In genomic region chr3:40456940-40457823, GRCh38 we compare ENCODE assay signal across 8 cellular contexts. TPM values are rescaled to one million over a fixed set of nuclear protein-coding genes. Genes with fewer than 3 reads are reported as not detected.
A peak's percentile ranks its signal among the peaks of the same experiment; 100 is the strongest.
DNase-seq lines count a peak whose midpoint lies in the region; ATAC-seq and TF ChIP-seq lines count a peak whose summit lies in the region.

RPL14 (plus strand) TSS chr3:40457339; CDS start chr3:40457472, 133 bp downstream.

- H3K4me1 Mint-ChIP-seq in GM23338 (peaks cover 23% of the 10 kb centered on the region), natural killer cell (peaks cover 48 to 50% of the 10 kb centered on the region in 2 donors)

- H3K36me3 ChIP-seq in DOHH2 (ENCODE audit: control insufficient read depth, low read length) (peaks cover 50% of the 10 kb centered on the region), GM23338 (ENCODE audit: insufficient read depth) (peaks cover 43% of the 10 kb centered on the region), RWPE2 (ENCODE audit: low read depth) (peaks cover 44% of the 10 kb centered on the region)

- peak within 1 kb of the TSS; percentile 11; the same call in 1 of the 2 replicates for H2AFZ ChIP-seq in GM23338

- H3K27me3 ChIP-seq in DOHH2 (ENCODE audit: control insufficient read depth, low read length) (no peaks in the 10 kb centered on the region), GM23338 (ENCODE audit: insufficient read depth) (no peaks in the 10 kb centered on the region), RWPE2 (ENCODE audit: insufficient read depth, poor library complexity, severe bottlenecking) (no peaks in the 10 kb centered on the region)

- H3K4me2 ChIP-seq in DOHH2 (ENCODE audit: low read length) (peak within 1 kb of the TSS; percentile 89), GM23338 (peak within 1 kb of the TSS; percentile 97)

- intact Hi-C loops in natural killer cell (cut with micrococcal nuclease): loop anchor here (1.0 to 5.0 kb wide), 2 partner anchors 148 to 1555 kb away; partner anchors contain the start of gene EIF1B

- H3K36me3 Mint-ChIP-seq in GM23338 (ENCODE audit: low read depth) (peaks cover 54% of the 10 kb centered on the region), natural killer cell (peaks cover 11% of the 10 kb centered on the region)

- peaks cover 27% of the 10 kb centered on the region for H3F3A ChIP-seq in DOHH2 (ENCODE audit: control insufficient read depth, insufficient read depth)
- H3F3A ChIP-seq in GM23338 (replicated peaks; ENCODE audit: low read depth): peaks cover 31% of the 10 kb centered on the region

- H3K9me3 ChIP-seq in DOHH2 (ENCODE audit: control insufficient read depth, insufficient read depth, low read length) (no peaks in the 10 kb centered on the region), RWPE2 (ENCODE audit: severe bottlenecking) (no peaks in the 10 kb centered on the region)

- DNase-seq in GM23338 (ENCODE audit: low spot score) (peak; percentile 98), LHCN-M2 (ENCODE audit: low read depth) (peak; percentile 95), RWPE2 (ENCODE audit: low spot score) (peak; percentile 95), fibroblast of peridontal ligament (ENCODE audit: extremely low read depth) (peak; percentile 96), natural killer cell (peak; percentile 92)
- peak; percentile 91 for DNase-seq in activated T-helper 9 cell treated with anti-CD3 and anti-CD28 coated beads, Interleukin-2, amount 50 U/mL, for 16 hours (ENCODE audit: low read depth)
- peak; percentile 95 for DNase-seq in stimulated activated naive CD4-positive, alpha-beta T cell treated with Interleukin-2 at 50 U/mL for 16 hours (lab: John Stamatoyannopoulos, UW)

- H3K27ac ChIP-seq in DOHH2 (ENCODE audit: low read depth, low read length) (peak within 1 kb of the TSS; percentile 49), GM23338 (ENCODE audit: low read depth) (peak within 1 kb of the TSS; percentile 87), RWPE2 (ENCODE audit: poor library complexity, severe bottlenecking) (peak within 1 kb of the TSS; percentile 63)

- H3K9me2 ChIP-seq in DOHH2 (replicated peaks; ENCODE audit: control insufficient read depth, low read length) (no peaks in the 10 kb centered on the region), GM23338 (ENCODE audit: insufficient read depth) (no peaks in the 10 kb centered on the region)

- H3K4me3 ChIP-seq in DOHH2 (ENCODE audit: low read length) (peak within 1 kb of the TSS; percentile 93), GM23338 (peak within 1 kb of the TSS; percentile 53), RWPE2 (ENCODE audit: severe bottlenecking) (peak within 1 kb of the TSS; percentile 66)

- ATAC-seq in GM23338: peak; percentile 70
- ATAC-seq in RWPE2 (ENCODE audit: low read depth): peak; percentile 75
- peak; percentile 69 to 84 (median 75) for ATAC-seq in natural killer cell

- H3K9me3 Mint-ChIP-seq in GM23338: no peaks in the 10 kb centered on the region
- peaks cover 0 to 3% of the 10 kb centered on the region in 2 donors for H3K9me3 Mint-ChIP-seq in natural killer cell

- H3K27ac Mint-ChIP-seq in GM23338 (peak within 1 kb of the TSS; percentile 99), natural killer cell (peak within 1 kb of the TSS; percentile 95 to 97)

- H3K27me3 Mint-ChIP-seq in GM23338 (ENCODE audit: insufficient read depth, low read depth, poor library complexity) (peaks cover 6% of the 10 kb centered on the region), natural killer cell (ENCODE audit: low read depth in 2 of 2) (no peaks in the 10 kb centered on the region)

- H3K4me1 ChIP-seq in DOHH2 (ENCODE audit: control insufficient read depth, low read length) (peaks cover 36% of the 10 kb centered on the region), GM23338 (ENCODE audit: insufficient read depth) (peaks cover 15% of the 10 kb centered on the region), RWPE2 (ENCODE audit: insufficient read depth, poor library complexity, severe bottlenecking) (peaks cover 13% of the 10 kb centered on the region)

- H4K20me1 ChIP-seq in DOHH2 (ENCODE audit: control insufficient read depth, insufficient read depth, low read depth, low read length) (peaks cover 28% of the 10 kb centered on the region), GM23338 (replicated peaks; ENCODE audit: insufficient read depth) (peaks cover 35% of the 10 kb centered on the region)

- H3K79me2 ChIP-seq in DOHH2 (ENCODE audit: control insufficient read depth, low read length) (peaks cover 58% of the 10 kb centered on the region), GM23338 (replicated peaks; ENCODE audit: insufficient read depth) (peaks cover 34% of the 10 kb centered on the region)

- no peak for TF ChIP-seq CTCF in DOHH2 (IDR thresholded peaks at IDR 0.05; ENCODE audit: low read depth, low read length, poor library complexity, severe bottlenecking)
- no peak for TF ChIP-seq CTCF in GM23338 (conservative IDR thresholded peaks at IDR 0.05; ENCODE audit: low read depth in 2 of 2)
- no peak for TF ChIP-seq CTCF in RWPE2 (IDR thresholded peaks at IDR 0.05; ENCODE audit: poor library complexity, severe bottlenecking)
- no peak for TF ChIP-seq CTCF in natural killer cell (IDR thresholded peaks at IDR 0.05)

- H3K4me3 Mint-ChIP-seq in GM23338: peak within 1 kb of the TSS; percentile 93
- peak within 1 kb of the TSS; percentile 97 for H3K4me3 Mint-ChIP-seq in natural killer cell

TF ChIP-seq in GM23338, 12 proteins besides CTCF, POLR2A, EP300 and RAD21 (continues in another document):
- peak; percentile 77 for TF ChIP-seq CREB1 (CRISPR knock-in tag; IDR thresholded peaks at IDR 0.05; ENCODE audit: low read depth)
- peak; percentile 98 for TF ChIP-seq POLR2AphosphoS5 (IDR thresholded peaks at IDR 0.05; ENCODE audit: low read depth)
- TF ChIP-seq, protein P1, sequence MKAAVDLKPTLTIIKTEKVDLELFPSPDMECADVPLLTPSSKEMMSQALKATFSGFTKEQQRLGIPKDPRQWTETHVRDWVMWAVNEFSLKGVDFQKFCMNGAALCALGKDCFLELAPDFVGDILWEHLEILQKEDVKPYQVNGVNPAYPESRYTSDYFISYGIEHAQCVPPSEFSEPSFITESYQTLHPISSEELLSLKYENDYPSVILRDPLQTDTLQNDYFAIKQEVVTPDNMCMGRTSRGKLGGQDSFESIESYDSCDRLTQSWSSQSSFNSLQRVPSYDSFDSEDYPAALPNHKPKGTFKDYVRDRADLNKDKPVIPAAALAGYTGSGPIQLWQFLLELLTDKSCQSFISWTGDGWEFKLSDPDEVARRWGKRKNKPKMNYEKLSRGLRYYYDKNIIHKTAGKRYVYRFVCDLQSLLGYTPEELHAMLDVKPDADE (IDR thresholded peaks at IDR 0.05): peak; percentile 53; the same call in 1 of the 2 replicates

RNA-seq across cellular contexts. Expression of gene RPL14, which starts in this region (rescaled TPM):
- total RNA-seq in GM23338 (2014; rRNA removed; shearing (Covaris generic)): 510 and 596 TPM in 2 replicates
- 1,727 and 1,748 TPM in 2 replicates for polyA plus RNA-seq in GM23338 (2016; fragmentation: Nextera tagmentation; extraction: Ambion mirVana)
- total RNA-seq in LHCN-M2 (2014; rRNA removed) (295 and 312 TPM in 2 replicates), natural killer cell (1,000 to 10,000 TPM; 1,298 to 1,589 (median 1,441) TPM)
- 967 TPM for polyA plus RNA-seq in LHCN-M2 (2012)

Comparison
In these comparisons a context has a peak if more than half of its experiments do, and no peak if none do; other contexts are left out.
1. Peak in every context shown above with its lines: DNase-seq, ATAC-seq, H3K4me3 ChIP-seq and H3K27ac ChIP-seq.